In the genomic region with DNA sequence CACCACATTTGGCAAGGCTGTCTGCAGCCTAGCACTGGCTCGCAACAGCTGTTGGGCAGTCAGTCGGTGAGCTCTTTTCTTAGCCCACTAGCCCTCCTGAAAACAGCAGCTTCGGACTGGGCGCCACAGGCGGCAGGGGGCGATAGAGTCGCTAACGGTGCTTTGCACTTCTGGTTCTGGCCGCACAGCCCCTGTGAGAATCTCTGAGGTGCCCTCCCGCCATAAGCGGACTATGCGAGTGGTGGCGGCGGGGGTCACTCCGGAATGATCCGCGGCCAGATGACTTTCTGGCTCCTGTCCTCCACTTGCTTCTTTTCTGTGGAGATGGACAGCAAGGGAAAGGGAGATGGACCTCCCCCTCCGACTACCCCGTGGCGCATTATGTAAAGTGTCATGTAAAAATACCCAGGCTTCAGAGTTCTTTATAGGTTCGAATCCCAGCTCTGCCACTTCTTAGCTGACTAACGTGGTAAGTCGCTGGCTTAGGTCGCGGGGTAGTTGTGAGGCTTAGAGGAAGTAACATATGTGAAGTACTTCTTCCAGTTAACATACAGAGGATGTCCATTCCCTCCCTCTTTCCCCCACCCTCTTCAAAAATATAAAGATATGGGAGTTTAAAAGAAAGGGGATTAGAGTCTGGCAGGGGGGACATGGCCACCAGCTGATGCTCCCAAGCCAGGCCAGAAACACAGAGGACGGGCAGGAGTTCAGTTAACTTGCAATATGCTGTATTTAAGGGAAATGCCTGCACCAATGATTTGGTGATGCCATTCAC, we compare ENCODE assay signal across 9 cellular contexts. TPM values are rescaled to one million over a fixed set of nuclear protein-coding genes. Genes with fewer than 3 reads are reported as not detected.
DNase-seq lines count a peak whose midpoint lies in the region; TF ChIP-seq lines count a peak whose summit lies in the region.
"Had no signal": no experiment of that assay in that cellular context is flagged by ENCODE, and none has a peak within 500 bp of the region (broad histone marks: within the 10 kb centered on the region; RNA-seq: fewer than 3 reads in every experiment).

No MANE protein-coding gene starts in this region.

- H3K4me3 ChIP-seq in fibroblast of the aortic adventitia (ENCODE audit: low read depth, low read length), result no peak overlapping the region

- no peak overlapping the region for H3K27ac ChIP-seq in C4-2B

- DNase-seq in GM19238 (ENCODE audit: insufficient read length, low spot score) (peak; percentile 23), NCI-H1930 (lab: John Stamatoyannopoulos, UW) (peak; percentile 11 to 25), fibroblast of the aortic adventitia (ENCODE audit: low read depth) (peak; percentile 5), amniotic stem cell (lab: John Stamatoyannopoulos, UW) (no peak), T-helper 9 cell (no peak)
- peak; percentile 5 to 18 for DNase-seq in stimulated activated CD4-positive, alpha-beta T cell treated with anti-CD3 and anti-CD28 coated beads, Interleukin-2, amount 100 ng/mL, for 48 hours
- no peak for DNase-seq in stimulated activated naive CD4-positive, alpha-beta T cell (lab: John Stamatoyannopoulos, UW)

- peak; percentile 62 for TF ChIP-seq CTCF in C4-2B (conservative IDR thresholded peaks at IDR 0.05)
- peak; percentile 20 for TF ChIP-seq CTCF in fibroblast of the aortic adventitia (IDR thresholded peaks at IDR 0.05; ENCODE audit: insufficient read depth, low read length)

RNA-seq across cellular contexts. Expression of gene ARHGAP36, which starts 11.0 kb away (rescaled TPM):
- not detected in 2 replicates for total RNA-seq in fibroblast of the aortic adventitia (ENCODE audit: low replicate concordance)
- total RNA-seq: dermis microvascular lymphatic vessel endothelial cell had no signal

Comparison
In these comparisons a context has a peak if more than half of its experiments do, and no peak if none do; other contexts are left out.
1. DNase-seq: peak in GM19238 (single experiment), NCI-H1930 (2 of 2), fibroblast of the aortic adventitia (single experiment) and stimulated activated CD4-positive, alpha-beta T cell treated with anti-CD3 and anti-CD28 coated beads, Interleukin-2, amount 100 ng/mL, for 48 hours (2 of 2); none in amniotic stem cell (single experiment), stimulated activated naive CD4-positive, alpha-beta T cell (0 of 6) and T-helper 9 cell (single experiment).